Comparison of ENCODE assay signal across 18 cellular contexts in genomic region chr20:6579417-6579816, GRCh38.
DNase-seq lines count a peak whose midpoint lies in the region; ATAC-seq, FAIRE-seq and TF ChIP-seq lines count a peak whose summit lies in the region.
"Had no signal": no experiment of that assay in that cellular context is flagged by ENCODE, and none has a peak within 500 bp of the region (broad histone marks: within the 10 kb centered on the region; RNA-seq: fewer than 3 reads in every experiment).

No MANE protein-coding gene starts in this region.

- no peak for DNase-seq in left ventricle myocardium inferior
- DNase-seq in Right ventricle myocardium inferior (ENCODE audit: missing footprints) = no peak
- no peak for DNase-seq in H1 (ENCODE audit: low read depth in 1 of 2, low spot score in 2 of 2)
- peak; percentile 76 for DNase-seq in iris pigment epithelial cell (ENCODE audit: low read depth)
- DNase-seq in trophoblast cell = no peak
- DNase-seq in activated gamma-delta T cell (lab: John Stamatoyannopoulos, UW) = no peak
- DNase-seq in cerebellar nuclear complex (lab: John Stamatoyannopoulos, UW) = no peak
- no peak for DNase-seq in right lobe of liver
- DNase-seq: CD4-positive, alpha-beta memory T cell; DMS153; DMS79 treated with DMSO at 0.1 percent for 48 hours; GF-D8 had no signal

- FAIRE-seq in H1 (lab: Jason Lieb, UNC) = no peak
- FAIRE-seq: A549, GM12878 had no signal

- H3K27me3 ChIP-seq in left ventricle myocardium inferior (ENCODE audit: low read depth) = peaks cover 4% of the 10 kb centered on the region
- H3K27me3 ChIP-seq in H1 (replicated peaks in 1 of 4; ENCODE audit: control insufficient read depth in 3 of 4, extremely low read depth in 1 of 4, insufficient read depth in 3 of 4, low read length in 3 of 4) = no peaks in the 10 kb centered on the region
- no peaks in the 10 kb centered on the region for H3K27me3 ChIP-seq in trophoblast cell (ENCODE audit: insufficient read depth, low read length)
- no peaks in the 10 kb centered on the region for H3K27me3 ChIP-seq in right lobe of liver
- H3K27me3 ChIP-seq: BLaER1 had no signal

- no peaks in the 10 kb centered on the region for H4K20me1 ChIP-seq in H1 (replicated peaks in 1 of 2; ENCODE audit: control insufficient read depth in 1 of 2, insufficient read depth in 2 of 2, low read length in 2 of 2)
- H4K20me1 ChIP-seq: BLaER1 had no signal

- no peak for TF ChIP-seq CTCF in left ventricle myocardium inferior (IDR thresholded peaks at IDR 0.05; ENCODE audit: borderline replicate concordance)
- no peak for TF ChIP-seq CTCF in H1 (IDR thresholded peaks at IDR 0.05; ENCODE audit: control extremely low read depth in 1 of 3, insufficient read depth in 1 of 3, low read depth in 1 of 3, low read length in 3 of 3)
- TF ChIP-seq CTCF in right lobe of liver (IDR thresholded peaks at IDR 0.05) = no peak

- H3K4me1 ChIP-seq in left ventricle myocardium inferior (peaks cover 6% of the 10 kb centered on the region), H1 (replicated peaks in 1 of 4; ENCODE audit: control insufficient read depth in 3 of 4, insufficient read depth in 4 of 4, low read length in 3 of 4) (peaks cover 0 to 3% (median 0%) of the 10 kb centered on the region in 4 experiments; a peak in 1 of 7 replicates), trophoblast cell (ENCODE audit: control insufficient read depth in 1 of 2, insufficient read depth in 2 of 2, low read length in 2 of 2) (peaks cover 0 to 3% of the 10 kb centered on the region in 2 experiments), right lobe of liver (peaks cover 0 to 3% (median 0%) of the 10 kb centered on the region in 4 donors)
- H3K4me1 ChIP-seq: A549, HAP-1 had no signal

- no peak overlapping the region for H2AK5ac ChIP-seq in H1 (ENCODE audit: low read depth, low read length)
- H2AK5ac ChIP-seq in trophoblast cell (ENCODE audit: low read length) = no peak overlapping the region

- H3K4me3 ChIP-seq in left ventricle myocardium inferior = no peak overlapping the region
- H3K4me3 ChIP-seq in H1 (ENCODE audit: extremely low read depth in 1 of 4, insufficient read depth in 2 of 4, low read depth in 3 of 4, low read length in 4 of 4) = no peak overlapping the region
- no peak overlapping the region for H3K4me3 ChIP-seq in trophoblast cell (ENCODE audit: low read depth, low read length)
- no peak overlapping the region for H3K4me3 ChIP-seq in right lobe of liver
- H3K4me3 ChIP-seq: A549, BLaER1, GM12878, HAP-1 had no signal

- no peak overlapping the region for H3K9ac ChIP-seq in H1 (replicated peaks in 1 of 4; ENCODE audit: extremely low read depth in 1 of 4, low read depth in 3 of 4, low read length in 3 of 4)
- no peak overlapping the region for H3K9ac ChIP-seq in trophoblast cell (ENCODE audit: low read length)
- H3K9ac ChIP-seq: BLaER1 had no signal

- peak overlapping the region; percentile 31 for H3K27ac ChIP-seq in left ventricle myocardium inferior (replicated peaks)
- no peak overlapping the region for H3K27ac ChIP-seq in H1 (ENCODE audit: low read depth, low read length)
- no peak overlapping the region for H3K27ac ChIP-seq in trophoblast cell (ENCODE audit: low read depth, low read length)
- no peak overlapping the region for H3K27ac ChIP-seq in right lobe of liver
- H3K27ac ChIP-seq: 22Rv1, A549, BLaER1, HL-60 had no signal

- H3K23ac ChIP-seq in H1 (ENCODE audit: insufficient read length) (no peak overlapping the region), trophoblast cell (ENCODE audit: low read length) (peak overlapping the region; percentile 71)

- H4K8ac ChIP-seq in H1 (ENCODE audit: extremely low read depth, insufficient read depth, low read length) = no peak overlapping the region
- no peak overlapping the region for H4K8ac ChIP-seq in trophoblast cell (ENCODE audit: low read depth, low read length)

- H2BK120ac ChIP-seq in H1 (replicated peaks; ENCODE audit: low read depth, low read length) (no peak overlapping the region), trophoblast cell (ENCODE audit: insufficient read depth, low read length, poor library complexity) (no peak overlapping the region)

- no peak for TF ChIP-seq EP300 in H1 (IDR thresholded peaks at IDR 0.05; ENCODE audit: borderline replicate concordance in 1 of 2, low read depth in 2 of 2, low read length in 2 of 2)

- TF ChIP-seq POLR2A in H1 (IDR thresholded peaks at IDR 0.05; ENCODE audit: control extremely low read depth in 1 of 2, low read depth in 2 of 2, low read length in 2 of 2) = no peak
- TF ChIP-seq POLR2A in right lobe of liver (IDR thresholded peaks at IDR 0.05) = no peak

- intact Hi-C loops in left ventricle myocardium inferior (cut with micrococcal nuclease) (no loop called here), Right ventricle myocardium inferior (cut with DNase I) (no loop called here), right lobe of liver (cut with DNase I) (no loop called here)

- H4K12ac ChIP-seq in trophoblast cell (ENCODE audit: low read depth, low read length) = no peak overlapping the region

- H2BK15ac ChIP-seq in H1 (ENCODE audit: low read length) = no peak overlapping the region

- no peaks in the 10 kb centered on the region for H3K79me2 ChIP-seq in H1 (ENCODE audit: control insufficient read depth in 1 of 2, insufficient read depth in 2 of 2, low read length in 2 of 2)
- H3K79me2 ChIP-seq in trophoblast cell (ENCODE audit: control insufficient read depth, insufficient read depth, low read length, poor library complexity) = no peaks in the 10 kb centered on the region

- no peak for TF ChIP-seq RAD21 in H1 (IDR thresholded peaks at IDR 0.05 in 1 of 2, conservative IDR thresholded peaks at IDR 0.05 in 1 of 2; ENCODE audit: low read depth in 2 of 2, low read length in 2 of 2)

- WGBS in H1 (ENCODE audit: extremely low coverage in 1 of 2, insufficient coverage in 1 of 2, insufficient read length in 1 of 2, insufficient replicate concordance in 2 of 2, low coverage in 1 of 2, low lambda C conversion rate in 2 of 2, missing lambda C conversion rate in 1 of 2), 2 experiments = 93% methylated on average over 5 of the region's 5 CpGs; no CpG with 5 or more reads in 1 of the 2 experiments
- no CpG with 5 or more reads among the region's 5 CpGs for WGBS in trophoblast cell (ENCODE audit: extremely low coverage, insufficient coverage, insufficient read length)
- WGBS in right lobe of liver (ENCODE audit: insufficient coverage, low coverage, low lambda C conversion rate, missing lambda C conversion rate) = 79% methylated on average over 5 of the region's 5 CpGs

- POLR2A ChIA-PET in H1 (lab: Charles Lee; ENCODE audit: partially characterized antibody) = no interaction called here

- H3K14ac ChIP-seq in H1 (ENCODE audit: insufficient read length) (peak overlapping the region; percentile 16), trophoblast cell (ENCODE audit: low read length) (no peak overlapping the region)

- no peak overlapping the region for H4K5ac ChIP-seq in H1 (ENCODE audit: insufficient read length, low read depth, low read length)

- H2AFZ ChIP-seq in H1 (ENCODE audit: low read length) = no peak overlapping the region
- no peak overlapping the region for H2AFZ ChIP-seq in trophoblast cell (ENCODE audit: insufficient read depth, low read length, poor library complexity)

- H2BK12ac ChIP-seq in H1 (ENCODE audit: low read depth, low read length) (no peak overlapping the region), trophoblast cell (ENCODE audit: low read length) (no peak overlapping the region)

- H3K4me2 ChIP-seq in H1 (ENCODE audit: insufficient read depth in 1 of 2, low read depth in 2 of 2, low read length in 2 of 2) (no peak overlapping the region), trophoblast cell (ENCODE audit: low read length) (no peak overlapping the region)
- H3K4me2 ChIP-seq: A549, BLaER1 had no signal

- H3K36me3 ChIP-seq in left ventricle myocardium inferior = no peaks in the 10 kb centered on the region
- H3K36me3 ChIP-seq in H1 (ENCODE audit: control insufficient read depth in 2 of 4, insufficient read depth in 4 of 4, low read length in 3 of 4) = no peaks in the 10 kb centered on the region
- no peaks in the 10 kb centered on the region for H3K36me3 ChIP-seq in trophoblast cell (ENCODE audit: control insufficient read depth in 1 of 2, insufficient read depth in 2 of 2, low read length in 2 of 2)
- H3K36me3 ChIP-seq in right lobe of liver = no peaks in the 10 kb centered on the region
- H3K36me3 ChIP-seq: BLaER1, HAP-1 had no signal

- H3K23me2 ChIP-seq in H1 (ENCODE audit: low read depth, low read length) = no peaks in the 10 kb centered on the region

- H2BK5ac ChIP-seq in H1 (ENCODE audit: low read depth, low read length) (no peak overlapping the region), trophoblast cell (ENCODE audit: low read depth, low read length, poor library complexity) (no peak overlapping the region)

- H3K18ac ChIP-seq in H1 (ENCODE audit: extremely low read depth, low read length) (no peak overlapping the region), trophoblast cell (ENCODE audit: low read length) (no peak overlapping the region)

- ATAC-seq in Right ventricle myocardium inferior (no peak), right lobe of liver (no peak)
- ATAC-seq: A549, GM12878 had no signal

- H3K9me3 ChIP-seq in left ventricle myocardium inferior (replicated peaks) = no peaks in the 10 kb centered on the region
- H3K9me3 ChIP-seq in H1 (ENCODE audit: insufficient read depth in 2 of 2, low read depth in 1 of 2, low read length in 1 of 2) = no peaks in the 10 kb centered on the region
- H3K9me3 ChIP-seq in trophoblast cell (ENCODE audit: insufficient read depth, low read depth, low read length) = peaks cover 2% of the 10 kb centered on the region
- no peaks in the 10 kb centered on the region for H3K9me3 ChIP-seq in right lobe of liver
- H3K9me3 ChIP-seq: A549, HAP-1 had no signal

- no peak overlapping the region for H3K56ac ChIP-seq in H1 (replicated peaks; ENCODE audit: insufficient read length, low read depth, low read length)

- H3K4ac ChIP-seq in H1 (replicated peaks; ENCODE audit: insufficient read length, low read depth, low read length) (no peak overlapping the region), trophoblast cell (ENCODE audit: low read depth, low read length) (no peak overlapping the region)

- no peaks in the 10 kb centered on the region for H3K79me1 ChIP-seq in H1 (ENCODE audit: low read depth, low read length)
- peaks cover 1% of the 10 kb centered on the region for H3K79me1 ChIP-seq in trophoblast cell (ENCODE audit: low read length)

- H2BK20ac ChIP-seq in H1 (ENCODE audit: low read length) = no peak overlapping the region

- no peak overlapping the region for H4K91ac ChIP-seq in H1 (replicated peaks; ENCODE audit: insufficient read length, low read length)
- H4K91ac ChIP-seq in trophoblast cell (ENCODE audit: low read depth, low read length) = no peak overlapping the region

- CTCF ChIA-PET in H1 (lab: Charles Lee; ENCODE audit: partially characterized antibody) = no interaction called here

TF ChIP-seq in H1, 55 proteins besides CTCF, POLR2A, EP300 and RAD21 (continues in another document):
- TF ChIP-seq BACH1 (IDR thresholded peaks at IDR 0.05; ENCODE audit: low read length) (no peak), TBP (IDR thresholded peaks at IDR 0.05; ENCODE audit: low read depth, low read length) (no peak), KDM4A (IDR thresholded peaks at IDR 0.05; ENCODE audit: low read depth, low read length, severe bottlenecking) (no peak), KDM1A (IDR thresholded peaks at IDR 0.05; ENCODE audit: borderline replicate concordance, low read length) (no peak), CBX8 (IDR thresholded peaks at IDR 0.05; ENCODE audit: borderline replicate concordance, low read depth, low read length) (no peak)
